Comparison of ENCODE assay signal across 14 cellular contexts in the genomic region with DNA sequence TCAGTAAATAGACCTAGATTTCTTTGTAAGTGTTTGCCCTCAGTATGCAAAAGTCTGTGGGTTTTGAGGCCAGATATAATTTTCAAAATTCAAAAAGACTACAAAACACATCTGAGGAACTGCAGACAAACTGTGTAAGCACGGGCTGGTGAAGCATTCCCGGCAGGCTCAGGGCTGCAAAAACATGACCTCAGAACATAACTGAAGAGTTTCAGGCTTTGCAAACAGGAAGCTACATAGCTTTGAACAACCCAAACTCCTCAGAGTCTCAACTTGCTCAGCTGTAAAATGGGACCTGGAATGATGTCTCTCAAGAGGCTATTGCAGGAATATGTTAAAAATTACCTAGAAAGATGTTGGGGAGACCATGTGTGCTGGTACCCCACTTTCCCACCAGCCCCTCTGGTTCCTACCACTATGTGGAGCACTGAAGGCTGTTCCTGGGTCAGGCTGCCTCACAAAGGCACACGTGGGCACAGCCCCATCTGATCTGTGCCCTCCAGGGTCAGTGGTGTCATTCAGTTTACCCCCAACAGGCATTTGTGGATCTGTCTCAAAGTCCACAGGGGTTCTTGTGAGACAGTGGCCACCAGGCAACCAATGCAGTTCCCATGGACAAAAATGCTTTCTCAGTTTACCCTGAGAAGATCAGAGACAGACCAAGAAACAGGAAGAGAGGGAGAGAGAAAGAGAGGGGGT.
DNase-seq lines count a peak whose midpoint lies in the region; ATAC-seq lines count a peak whose summit lies in the region.
"Had no signal": no experiment of that assay in that cellular context is flagged by ENCODE, and none has a peak within 500 bp of the region (broad histone marks: within the 10 kb centered on the region; RNA-seq: fewer than 3 reads in every experiment).

No MANE protein-coding gene starts in this region.

- ATAC-seq in stimulated activated memory B cell treated with anti-CD40 and anti-IgM and Interleukin-4, amounts not matched to agents 10 μg/mL and 1 μg/mL and 100 μg/mL, for 72 hours: peak; percentile 64
- ATAC-seq: lower lobe of right lung had no signal

- H3K9me3 Mint-ChIP-seq in activated naive CD4-positive, alpha-beta T cell treated with anti-CD3 and anti-CD28 coated beads, Interleukin-2, amount 50 U/mL, for 24 hours: no peaks in the 10 kb centered on the region
- no peaks in the 10 kb centered on the region for H3K9me3 Mint-ChIP-seq in T-helper 2 cell treated with Interferon-gamma antibody and Interleukin-4, amounts not matched to agents 5 μg/mL and 100 μg/mL, for 36 hours
- H3K9me3 Mint-ChIP-seq in stimulated activated memory B cell treated with anti-CD40 and anti-IgM and Interleukin-4, amounts not matched to agents 10 μg/mL and 1 μg/mL and 100 μg/mL, for 72 hours: no peaks in the 10 kb centered on the region

- H3K27me3 ChIP-seq in effector memory CD4-positive, alpha-beta T cell (replicated peaks; ENCODE audit: control insufficient read depth, insufficient read depth, low read length, poor library complexity, severe bottlenecking): no peaks in the 10 kb centered on the region
- H3K27me3 ChIP-seq: ascending aorta had no signal

- peaks cover 87% of the 10 kb centered on the region for H3K4me1 Mint-ChIP-seq in activated naive CD4-positive, alpha-beta T cell treated with anti-CD3 and anti-CD28 coated beads, Interleukin-2, amount 50 U/mL, for 24 hours
- H3K4me1 Mint-ChIP-seq in T-helper 2 cell treated with Interferon-gamma antibody and Interleukin-4, amounts not matched to agents 5 μg/mL and 100 μg/mL, for 36 hours (ENCODE audit: low read depth): peaks cover 64% of the 10 kb centered on the region
- H3K4me1 Mint-ChIP-seq in stimulated activated memory B cell treated with anti-CD40 and anti-IgM and Interleukin-4, amounts not matched to agents 10 μg/mL and 1 μg/mL and 100 μg/mL, for 72 hours: peaks cover 86% of the 10 kb centered on the region

- peaks cover 10% of the 10 kb centered on the region for H3K36me3 ChIP-seq in effector memory CD4-positive, alpha-beta T cell (ENCODE audit: control insufficient read depth, insufficient read depth, low read length)

- H3K9me3 ChIP-seq in effector memory CD4-positive, alpha-beta T cell (ENCODE audit: control insufficient read depth, low read length): no peaks in the 10 kb centered on the region
- H3K9me3 ChIP-seq: ascending aorta, lower lobe of right lung had no signal

- H3K27ac ChIP-seq in effector memory CD4-positive, alpha-beta T cell (ENCODE audit: insufficient read depth, low read length, poor library complexity, severe bottlenecking): peak overlapping the region; percentile 8
- H3K27ac ChIP-seq: ascending aorta, lower lobe of right lung had no signal

- peaks cover 35% of the 10 kb centered on the region for H3K4me1 ChIP-seq in effector memory CD4-positive, alpha-beta T cell (ENCODE audit: control insufficient read depth, insufficient read depth, low read length, poor library complexity, severe bottlenecking)

- DNase-seq in activated naive CD4-positive, alpha-beta T cell (lab: John Stamatoyannopoulos, UW): no peak
- no peak for DNase-seq in T-helper 2 cell treated with Interferon-gamma antibody and Interleukin-4, amounts not matched to agents 5 μg/mL and 100 μg/mL, for 36 hours (ENCODE audit: low spot score)
- DNase-seq in effector memory CD4-positive, alpha-beta T cell: no peak
- DNase-seq in NCI-H1092 (lab: John Stamatoyannopoulos, UW): no peak
- no peak for DNase-seq in stimulated activated CD4-positive, alpha-beta T cell treated with anti-CD3 and anti-CD28 coated beads, Interleukin-4, amount 100 ng/mL, for 24 hours
- no peak for DNase-seq in MV-4-11 (lab: John Stamatoyannopoulos, UW)
- DNase-seq: activated CD8-positive, alpha-beta memory T cell treated with anti-CD3 and anti-CD28 coated beads, Interleukin-2, amount 50 U/mL, for 4 hours; lower lobe of right lung; NCI-H1048; NCI-H226; nucleus accumbens had no signal

- no peak overlapping the region for H3K4me3 ChIP-seq in effector memory CD4-positive, alpha-beta T cell (ENCODE audit: insufficient read depth, low read depth, low read length, poor library complexity, severe bottlenecking)
- H3K4me3 ChIP-seq: ascending aorta, lower lobe of right lung had no signal

- no peaks in the 10 kb centered on the region for H3K27me3 Mint-ChIP-seq in activated naive CD4-positive, alpha-beta T cell treated with anti-CD3 and anti-CD28 coated beads, Interleukin-2, amount 50 U/mL, for 24 hours
- no peaks in the 10 kb centered on the region for H3K27me3 Mint-ChIP-seq in T-helper 2 cell treated with Interferon-gamma antibody and Interleukin-4, amounts not matched to agents 5 μg/mL and 100 μg/mL, for 36 hours (ENCODE audit: low read depth)
- H3K27me3 Mint-ChIP-seq in stimulated activated memory B cell treated with anti-CD40 and anti-IgM and Interleukin-4, amounts not matched to agents 10 μg/mL and 1 μg/mL and 100 μg/mL, for 72 hours: no peaks in the 10 kb centered on the region

- peak overlapping the region; percentile 6 for H3K4me3 Mint-ChIP-seq in activated naive CD4-positive, alpha-beta T cell treated with anti-CD3 and anti-CD28 coated beads, Interleukin-2, amount 50 U/mL, for 24 hours
- peak overlapping the region; percentile 63 for H3K4me3 Mint-ChIP-seq in T-helper 2 cell treated with Interferon-gamma antibody and Interleukin-4, amounts not matched to agents 5 μg/mL and 100 μg/mL, for 36 hours
- no peak overlapping the region for H3K4me3 Mint-ChIP-seq in stimulated activated memory B cell treated with anti-CD40 and anti-IgM and Interleukin-4, amounts not matched to agents 10 μg/mL and 1 μg/mL and 100 μg/mL, for 72 hours

- peaks cover 23% of the 10 kb centered on the region for H3K36me3 Mint-ChIP-seq in activated naive CD4-positive, alpha-beta T cell treated with anti-CD3 and anti-CD28 coated beads, Interleukin-2, amount 50 U/mL, for 24 hours
- H3K36me3 Mint-ChIP-seq in T-helper 2 cell treated with Interferon-gamma antibody and Interleukin-4, amounts not matched to agents 5 μg/mL and 100 μg/mL, for 36 hours (ENCODE audit: low read depth): peaks cover 57% of the 10 kb centered on the region
- H3K36me3 Mint-ChIP-seq in stimulated activated memory B cell treated with anti-CD40 and anti-IgM and Interleukin-4, amounts not matched to agents 10 μg/mL and 1 μg/mL and 100 μg/mL, for 72 hours: peaks cover 45% of the 10 kb centered on the region

- no peak overlapping the region for H3K27ac Mint-ChIP-seq in activated naive CD4-positive, alpha-beta T cell treated with anti-CD3 and anti-CD28 coated beads, Interleukin-2, amount 50 U/mL, for 24 hours
- H3K27ac Mint-ChIP-seq in T-helper 2 cell treated with Interferon-gamma antibody and Interleukin-4, amounts not matched to agents 5 μg/mL and 100 μg/mL, for 36 hours: peak overlapping the region; percentile 85
- H3K27ac Mint-ChIP-seq in stimulated activated memory B cell treated with anti-CD40 and anti-IgM and Interleukin-4, amounts not matched to agents 10 μg/mL and 1 μg/mL and 100 μg/mL, for 72 hours: peak overlapping the region; percentile 85
